ENCODE assay signal across 10 cellular contexts in the genomic region with DNA sequence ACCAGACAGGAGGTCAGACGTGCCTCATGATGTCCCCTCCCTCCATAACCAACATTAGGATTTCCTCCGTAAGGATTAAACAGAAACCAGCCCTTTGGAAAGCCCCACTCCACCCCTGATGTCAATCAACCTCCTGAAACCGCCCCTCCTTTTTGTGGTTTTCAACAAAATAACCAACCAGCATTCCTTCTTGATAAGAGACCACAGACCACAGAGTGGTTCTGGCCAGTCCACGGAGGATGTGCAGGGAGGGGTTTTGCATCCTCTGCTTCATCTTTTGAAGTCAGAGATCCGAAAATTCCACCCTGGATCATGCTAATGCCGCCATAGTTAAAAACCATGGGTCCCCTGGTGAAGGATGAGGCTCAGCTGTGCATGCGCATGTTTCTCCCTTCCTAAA.
A peak's percentile ranks its signal among the peaks of the same experiment; 100 is the strongest.
DNase-seq lines count a peak whose midpoint lies in the region; ATAC-seq and TF ChIP-seq lines count a peak whose summit lies in the region.
"Had no signal": no experiment of that assay in that cellular context is flagged by ENCODE, and none has a peak within 500 bp of the region (broad histone marks: within the 10 kb centered on the region; RNA-seq: fewer than 3 reads in every experiment).

No MANE protein-coding gene starts in this region.

- intact Hi-C loops in transverse colon (cut with DNase I; ENCODE audit: low total_unique reads), result no loop called here

- peak; percentile 72 for ATAC-seq in GM21390 (IDR thresholded peaks at IDR 0.05; ENCODE audit: unreplicated experiment)
- no peak for ATAC-seq in HG03108 (IDR thresholded peaks at IDR 0.05; ENCODE audit: unreplicated experiment)
- no peak for ATAC-seq in GM21381 (IDR thresholded peaks at IDR 0.05; ENCODE audit: unreplicated experiment)
- no peak for ATAC-seq in GM21515 (IDR thresholded peaks at IDR 0.05; ENCODE audit: unreplicated experiment)

- H3K27ac ChIP-seq in transverse colon, result no peak overlapping the region
- H3K27ac ChIP-seq: dorsolateral prefrontal cortex had no signal

- 39% methylated on average over 5 to 7 of the region's 7 CpGs for WGBS in transverse colon (ENCODE audit: low coverage in 1 of 2), 2 donors

- TF ChIP-seq EP300 in transverse colon (IDR thresholded peaks at IDR 0.05; ENCODE audit: low read depth), result no peak

- H3K4me1 ChIP-seq in transverse colon, result no peaks in the 10 kb centered on the region

- TF ChIP-seq CTCF in AG10803 (conservative IDR thresholded peaks at IDR 0.05; ENCODE audit: low read length) (no peak), choroid plexus epithelial cell (conservative IDR thresholded peaks at IDR 0.05; ENCODE audit: low read depth, low read length) (no peak), transverse colon (IDR thresholded peaks at IDR 0.05) (no peak)

- peak; percentile 19 for DNase-seq in AG10803 (ENCODE audit: low read depth)
- DNase-seq in OCI-M1 (lab: John Stamatoyannopoulos, UW), result peak; percentile 93
- peak; percentile 91 for DNase-seq in choroid plexus epithelial cell (ENCODE audit: low read depth)
- DNase-seq in transverse colon, result no peak
- DNase-seq: dorsolateral prefrontal cortex, NCI-H1105 treated with DMSO at 0.1 percent for 48 hours had no signal

- H3K4me3 ChIP-seq in AG10803 (ENCODE audit: low read length) (no peak overlapping the region), choroid plexus epithelial cell (ENCODE audit: low read depth, low read length) (peak overlapping the region; percentile 3), transverse colon (no peak overlapping the region)
- H3K4me3 ChIP-seq: dorsolateral prefrontal cortex had no signal

- TF ChIP-seq POLR2A in transverse colon (IDR thresholded peaks at IDR 0.05), result no peak

- no peaks in the 10 kb centered on the region for H3K9me3 ChIP-seq in transverse colon

- peaks cover 19% of the 10 kb centered on the region for H3K27me3 ChIP-seq in transverse colon
- H3K27me3 ChIP-seq: dorsolateral prefrontal cortex had no signal

- in situ Hi-C loops in transverse colon (cut with MboI; ENCODE audit: low pct_ligation_motif_present in 1 of 4, low pct_unique_long_range_greater_than_20kb in 1 of 4, low sequenced_read_pairs in 3 of 4), result loop anchor here in 3 of 4 donors (10.0 to 25.0 kb wide), 2 partner anchors 165 to 347 kb away; no protein-coding TSS in a partner anchor

- no peaks in the 10 kb centered on the region for H3K36me3 ChIP-seq in transverse colon
